7 cellular contexts compared by ENCODE assay signal in genomic region chr3:27253831-27254230, GRCh38.
DNase-seq lines count a peak whose midpoint lies in the region; ATAC-seq and TF ChIP-seq lines count a peak whose summit lies in the region.

No MANE protein-coding gene starts in this region.

- TF ChIP-seq CTCF in osteocyte (IDR thresholded peaks at IDR 0.05) (peak; percentile 68), omental fat pad (IDR thresholded peaks at IDR 0.05) (no peak)

- H3K36me3 Mint-ChIP-seq in osteocyte (ENCODE audit: unreplicated experiment), result peaks cover 6% of the 10 kb centered on the region

- H3K4me1 Mint-ChIP-seq in osteocyte (ENCODE audit: unreplicated experiment), result peaks cover 6% of the 10 kb centered on the region

- DNase-seq in Daoy (ENCODE audit: low read depth) (peak; percentile 1), OCI-M1 (lab: John Stamatoyannopoulos, UW) (peak; percentile 53), epidermal melanocyte (ENCODE audit: insufficient read length, low spot score) (peak; percentile 31), osteocyte (ENCODE audit: extremely low spot score, unreplicated experiment) (no peak), omental fat pad (ENCODE audit: low spot score) (no peak)

- no peaks in the 10 kb centered on the region for H3K27me3 Mint-ChIP-seq in osteocyte (ENCODE audit: unreplicated experiment)

- ATAC-seq in GM18907 (IDR thresholded peaks at IDR 0.05; ENCODE audit: unreplicated experiment), result peak; percentile 98
- peak; percentile 84 for ATAC-seq in HG03108 (IDR thresholded peaks at IDR 0.05; ENCODE audit: unreplicated experiment)
- no peak for ATAC-seq in omental fat pad (ENCODE audit: low FRiP score)

- no peak overlapping the region for H3K4me3 Mint-ChIP-seq in osteocyte (ENCODE audit: unreplicated experiment)

- no peak overlapping the region for H3K27ac Mint-ChIP-seq in osteocyte (ENCODE audit: unreplicated experiment)

- peaks cover 9% of the 10 kb centered on the region for H3K9me3 Mint-ChIP-seq in osteocyte (ENCODE audit: unreplicated experiment)

Comparison
In these comparisons a context has a peak if more than half of its experiments do, and no peak if none do; other contexts are left out.
1. DNase-seq: peak in Daoy (single experiment), OCI-M1 (single experiment) and epidermal melanocyte (single experiment); none in osteocyte (single experiment) and omental fat pad (single experiment).